18 cellular contexts compared by ENCODE assay signal in genomic region chr18:6537468-6537867, GRCh38.
DNase-seq lines count a peak whose midpoint lies in the region; ATAC-seq and TF ChIP-seq lines count a peak whose summit lies in the region.
"Had no signal": no experiment of that assay in that cellular context is flagged by ENCODE, and none has a peak within 500 bp of the region (broad histone marks: within the 10 kb centered on the region; RNA-seq: fewer than 3 reads in every experiment).

No MANE protein-coding gene starts in this region.

- intact Hi-C loops in esophagus squamous epithelium (cut with DNase I), result no loop called here
- intact Hi-C loops in posterior vena cava (cut with DNase I), result loop anchor here in 1 of 2 donors (10.0 kb wide), 1 partner anchor 467 kb away; no protein-coding TSS in a partner anchor

- no peaks in the 10 kb centered on the region for H3K27me3 ChIP-seq in esophagus squamous epithelium
- H3K27me3 ChIP-seq: neutrophil, right atrium auricular region had no signal

- peak; percentile 40 for DNase-seq in GM12865 (ENCODE audit: low read depth)
- DNase-seq in choroid plexus epithelial cell (ENCODE audit: low read depth), result peak; percentile 56
- no peak for DNase-seq in esophagus squamous epithelium (lab: John Stamatoyannopoulos, UW)
- DNase-seq in activated CD8-positive, alpha-beta memory T cell treated with anti-CD3 and anti-CD28 coated beads, Interleukin-2, amount 50 U/mL, for 48 hours, result no peak
- DNase-seq in posterior vena cava (ENCODE audit: low spot score), result no peak
- no peak for DNase-seq in DMS53 treated with DMSO at 0.1 percent for 48 hours (lab: John Stamatoyannopoulos, UW; ENCODE audit: unreplicated experiment)
- DNase-seq: activated CD8-positive, alpha-beta T cell treated with anti-CD3 and anti-CD28 coated beads, Interleukin-2, amount 10 ng/mL, durations not matched to agents 7 days and 5 days; central memory CD4-positive, alpha-beta T cell; effector CD8-positive, alpha-beta T cell; NCI-H146; NCI-H345; NK-92 treated with Interleukin-12 subunit alpha and Interleukin-12 subunit beta, amount 100 ng/mL, for 24 hours; stimulated activated CD4-positive, alpha-beta T cell treated with anti-CD3 and anti-CD28 coated beads, Interleukin-1b, Interleukin-23, amount 100 ng/mL, for 48 hours had no signal

- H3K4me1 ChIP-seq in esophagus squamous epithelium, result no peaks in the 10 kb centered on the region
- H3K4me1 ChIP-seq: right atrium auricular region had no signal

- ATAC-seq in GM21390 (IDR thresholded peaks at IDR 0.05; ENCODE audit: unreplicated experiment), result peak; percentile 84
- ATAC-seq in HG03097 (IDR thresholded peaks at IDR 0.05; ENCODE audit: low FRiP score, unreplicated experiment), result peak; percentile 88
- ATAC-seq: activated CD8-positive, alpha-beta T cell treated with anti-CD3 and anti-CD28 coated beads, Interleukin-2, amount 10 ng/mL, durations not matched to agents 7 days and 5 days; WTC11 had no signal

- no peak for TF ChIP-seq CTCF in GM12865 (IDR thresholded peaks at IDR 0.05; ENCODE audit: insufficient read depth, low read depth, low read length, missing control alignments)
- TF ChIP-seq CTCF in choroid plexus epithelial cell (conservative IDR thresholded peaks at IDR 0.05; ENCODE audit: low read depth, low read length), result no peak
- TF ChIP-seq CTCF in esophagus squamous epithelium (IDR thresholded peaks at IDR 0.05), result no peak

- H3K36me3 ChIP-seq in esophagus squamous epithelium, result no peaks in the 10 kb centered on the region
- H3K36me3 ChIP-seq: neutrophil, right atrium auricular region had no signal

- TF ChIP-seq POLR2A in esophagus squamous epithelium (IDR thresholded peaks at IDR 0.05), result no peak

- WGBS in esophagus squamous epithelium, 2 donors, result 36 to 41% methylated on average over 2 of the region's 2 CpGs

- H3K9me3 ChIP-seq in esophagus squamous epithelium, result peaks cover 0 to 4% (median 0%) of the 10 kb centered on the region in 3 donors
- H3K9me3 ChIP-seq: neutrophil, right atrium auricular region had no signal

- H3K4me3 ChIP-seq in GM12865 (ENCODE audit: low read depth, low read length), result no peak overlapping the region
- H3K4me3 ChIP-seq in choroid plexus epithelial cell (ENCODE audit: low read depth, low read length), result no peak overlapping the region
- no peak overlapping the region for H3K4me3 ChIP-seq in esophagus squamous epithelium
- H3K4me3 ChIP-seq: right atrium auricular region had no signal

- H3K27ac ChIP-seq in esophagus squamous epithelium, result no peak overlapping the region
- H3K27ac ChIP-seq: neutrophil, right atrium auricular region had no signal

Comparison
In these comparisons a context has a peak if more than half of its experiments do, and no peak if none do; other contexts are left out.
1. DNase-seq: peak in GM12865 (single experiment) and choroid plexus epithelial cell (single experiment); none in esophagus squamous epithelium (single experiment), activated CD8-positive, alpha-beta memory T cell treated with anti-CD3 and anti-CD28 coated beads, Interleukin-2, amount 50 U/mL, for 48 hours (single experiment), posterior vena cava (single experiment) and DMS53 treated with DMSO at 0.1 percent for 48 hours (single experiment).